In the genomic region with DNA sequence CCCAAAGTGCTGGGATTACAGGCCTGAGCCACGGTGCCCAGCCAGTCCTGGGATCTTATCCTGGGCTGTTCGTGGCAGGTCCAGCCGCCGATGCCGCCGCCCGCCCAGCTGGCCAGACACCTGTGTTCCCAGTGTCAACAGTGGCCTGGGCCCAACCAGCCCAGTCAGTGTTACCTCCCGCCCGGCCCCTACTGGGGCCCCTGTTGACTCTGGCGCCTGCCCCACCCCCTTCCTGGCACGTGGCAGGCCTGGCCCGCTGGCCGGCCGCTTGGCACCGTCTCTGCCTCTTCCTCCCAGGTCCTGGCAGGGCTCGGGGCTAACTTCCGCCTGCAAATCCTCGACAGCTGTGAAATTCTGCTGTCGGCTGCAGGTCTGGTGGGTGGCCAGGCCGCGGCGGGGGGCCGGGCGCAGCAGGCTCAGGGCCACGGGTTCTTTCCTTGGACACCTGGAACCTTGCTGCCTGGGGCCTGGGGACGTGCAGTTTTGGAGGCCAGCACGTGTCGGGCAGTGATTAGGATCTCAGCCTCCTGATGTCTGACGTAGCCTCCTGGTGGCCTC, we compare ENCODE assay signal across 10 cellular contexts. TPM values are rescaled to one million over a fixed set of nuclear protein-coding genes. Genes with fewer than 3 reads are reported as not detected.
DNase-seq lines count a peak whose midpoint lies in the region; ATAC-seq and TF ChIP-seq lines count a peak whose summit lies in the region.
"Had no signal": no experiment of that assay in that cellular context is flagged by ENCODE, and none has a peak within 500 bp of the region (broad histone marks: within the 10 kb centered on the region; RNA-seq: fewer than 3 reads in every experiment).

No MANE protein-coding gene starts in this region.

- ATAC-seq in GM19023 (IDR thresholded peaks at IDR 0.05; ENCODE audit: unreplicated experiment) = no peak
- no peak for ATAC-seq in GM18502 (IDR thresholded peaks at IDR 0.05; ENCODE audit: poor library complexity, unreplicated experiment)

- H3K4me3 Mint-ChIP-seq in nephron = no peak overlapping the region
- no peak overlapping the region for H3K4me3 Mint-ChIP-seq in activated T-helper 2 cell treated with anti-CD3 and anti-CD28 coated beads, Interferon-gamma antibody, Interleukin-2, Interleukin-4, amounts not matched to agents 10 μg/mL and 5 μg/mL and 100 μg/mL, durations not matched to agents 14 hours and 24 hours and 36 hours (ENCODE audit: low read depth)

- no peak for TF ChIP-seq CTCF in nephron (IDR thresholded peaks at IDR 0.05; ENCODE audit: unreplicated experiment in 3 of 3)

- no peaks in the 10 kb centered on the region for H3K9me3 Mint-ChIP-seq in nephron
- no peaks in the 10 kb centered on the region for H3K9me3 Mint-ChIP-seq in activated T-helper 2 cell treated with anti-CD3 and anti-CD28 coated beads, Interferon-gamma antibody, Interleukin-2, Interleukin-4, amounts not matched to agents 10 μg/mL and 5 μg/mL and 100 μg/mL, durations not matched to agents 14 hours and 24 hours and 36 hours

- peaks cover 14% of the 10 kb centered on the region for H3K4me1 Mint-ChIP-seq in nephron
- H3K4me1 Mint-ChIP-seq in activated T-helper 2 cell treated with anti-CD3 and anti-CD28 coated beads, Interferon-gamma antibody, Interleukin-2, Interleukin-4, amounts not matched to agents 10 μg/mL and 5 μg/mL and 100 μg/mL, durations not matched to agents 14 hours and 24 hours and 36 hours (ENCODE audit: low read depth) = peaks cover 6% of the 10 kb centered on the region

- intact Hi-C loops in activated T-helper 2 cell treated with anti-CD3 and anti-CD28 coated beads, Interferon-gamma antibody, Interleukin-2, Interleukin-4, amounts not matched to agents 10 μg/mL and 5 μg/mL and 100 μg/mL, durations not matched to agents 14 hours and 24 hours and 36 hours (cut with micrococcal nuclease) = no loop called here

- peaks cover 42% of the 10 kb centered on the region for H3K36me3 Mint-ChIP-seq in nephron (ENCODE audit: low read depth)
- peaks cover 34% of the 10 kb centered on the region for H3K36me3 Mint-ChIP-seq in activated T-helper 2 cell treated with anti-CD3 and anti-CD28 coated beads, Interferon-gamma antibody, Interleukin-2, Interleukin-4, amounts not matched to agents 10 μg/mL and 5 μg/mL and 100 μg/mL, durations not matched to agents 14 hours and 24 hours and 36 hours (ENCODE audit: low read depth)

- DNase-seq in AG20443 (ENCODE audit: low spot score) (peak; percentile 63), NCI-H69 (lab: John Stamatoyannopoulos, UW) (peak; percentile 98), fibroblast of gingiva (ENCODE audit: low read depth) (peak; percentile 64), cerebellar nuclear complex (lab: John Stamatoyannopoulos, UW) (no peak)
- no peak for DNase-seq in activated T-helper 2 cell treated with anti-CD3 and anti-CD28 coated beads, Interferon-gamma antibody, Interleukin-2, Interleukin-4, amounts not matched to agents 10 μg/mL and 5 μg/mL and 100 μg/mL, durations not matched to agents 14 hours and 24 hours and 36 hours (ENCODE audit: low spot score)
- DNase-seq: DND-41 had no signal

- peak overlapping the region in 2 of 3 experiments; percentile 45 to 66 for H3K27ac Mint-ChIP-seq in nephron
- H3K27ac Mint-ChIP-seq in activated T-helper 2 cell treated with anti-CD3 and anti-CD28 coated beads, Interferon-gamma antibody, Interleukin-2, Interleukin-4, amounts not matched to agents 10 μg/mL and 5 μg/mL and 100 μg/mL, durations not matched to agents 14 hours and 24 hours and 36 hours = no peak overlapping the region

- H3K27me3 Mint-ChIP-seq in nephron (ENCODE audit: low read depth) = no peaks in the 10 kb centered on the region
- H3K27me3 Mint-ChIP-seq in activated T-helper 2 cell treated with anti-CD3 and anti-CD28 coated beads, Interferon-gamma antibody, Interleukin-2, Interleukin-4, amounts not matched to agents 10 μg/mL and 5 μg/mL and 100 μg/mL, durations not matched to agents 14 hours and 24 hours and 36 hours (ENCODE audit: low read depth) = no peaks in the 10 kb centered on the region

RNA-seq across cellular contexts. Expression of a gene that starts 9.1 kb away (rescaled TPM):
- total RNA-seq in activated T-helper 2 cell treated with anti-CD3 and anti-CD28 coated beads, Interferon-gamma antibody, Interleukin-2, Interleukin-4, amounts not matched to agents 10 μg/mL and 5 μg/mL and 100 μg/mL, durations not matched to agents 14 hours and 24 hours and 36 hours = 42.0 and 42.6 TPM in 2 replicates

RNA-seq across cellular contexts. Expression of a gene that starts 17.8 kb away (rescaled TPM):
- total RNA-seq in activated T-helper 2 cell treated with anti-CD3 and anti-CD28 coated beads, Interferon-gamma antibody, Interleukin-2, Interleukin-4, amounts not matched to agents 10 μg/mL and 5 μg/mL and 100 μg/mL, durations not matched to agents 14 hours and 24 hours and 36 hours = 7.1 and 8.0 TPM in 2 replicates
- total RNA-seq: renal cortical epithelial cell had no signal

RNA-seq across cellular contexts. Expression of a gene that starts 21.9 kb away (rescaled TPM):
- total RNA-seq in activated T-helper 2 cell treated with anti-CD3 and anti-CD28 coated beads, Interferon-gamma antibody, Interleukin-2, Interleukin-4, amounts not matched to agents 10 μg/mL and 5 μg/mL and 100 μg/mL, durations not matched to agents 14 hours and 24 hours and 36 hours = 77.1 and 83.3 TPM in 2 replicates

RNA-seq across cellular contexts. Expression of a gene that starts 41.7 kb away (rescaled TPM):
- not detected in 2 replicates for total RNA-seq in activated T-helper 2 cell treated with anti-CD3 and anti-CD28 coated beads, Interferon-gamma antibody, Interleukin-2, Interleukin-4, amounts not matched to agents 10 μg/mL and 5 μg/mL and 100 μg/mL, durations not matched to agents 14 hours and 24 hours and 36 hours
- total RNA-seq: renal cortical epithelial cell had no signal

RNA-seq across cellular contexts. Expression of a gene that starts 42.0 kb away (rescaled TPM):
- total RNA-seq in activated T-helper 2 cell treated with anti-CD3 and anti-CD28 coated beads, Interferon-gamma antibody, Interleukin-2, Interleukin-4, amounts not matched to agents 10 μg/mL and 5 μg/mL and 100 μg/mL, durations not matched to agents 14 hours and 24 hours and 36 hours = 55.7 and 64.1 TPM in 2 replicates

Comparison
In these comparisons a context has a peak if more than half of its experiments do, and no peak if none do; other contexts are left out.
1. DNase-seq: peak in AG20443 (single experiment), NCI-H69 (single experiment) and fibroblast of gingiva (single experiment); none in cerebellar nuclear complex (0 of 2) and activated T-helper 2 cell treated with anti-CD3 and anti-CD28 coated beads, Interferon-gamma antibody, Interleukin-2, Interleukin-4, amounts not matched to agents 10 μg/mL and 5 μg/mL and 100 μg/mL, durations not matched to agents 14 hours and 24 hours and 36 hours (single experiment).